8 cellular contexts compared by ENCODE assay signal in the genomic region with DNA sequence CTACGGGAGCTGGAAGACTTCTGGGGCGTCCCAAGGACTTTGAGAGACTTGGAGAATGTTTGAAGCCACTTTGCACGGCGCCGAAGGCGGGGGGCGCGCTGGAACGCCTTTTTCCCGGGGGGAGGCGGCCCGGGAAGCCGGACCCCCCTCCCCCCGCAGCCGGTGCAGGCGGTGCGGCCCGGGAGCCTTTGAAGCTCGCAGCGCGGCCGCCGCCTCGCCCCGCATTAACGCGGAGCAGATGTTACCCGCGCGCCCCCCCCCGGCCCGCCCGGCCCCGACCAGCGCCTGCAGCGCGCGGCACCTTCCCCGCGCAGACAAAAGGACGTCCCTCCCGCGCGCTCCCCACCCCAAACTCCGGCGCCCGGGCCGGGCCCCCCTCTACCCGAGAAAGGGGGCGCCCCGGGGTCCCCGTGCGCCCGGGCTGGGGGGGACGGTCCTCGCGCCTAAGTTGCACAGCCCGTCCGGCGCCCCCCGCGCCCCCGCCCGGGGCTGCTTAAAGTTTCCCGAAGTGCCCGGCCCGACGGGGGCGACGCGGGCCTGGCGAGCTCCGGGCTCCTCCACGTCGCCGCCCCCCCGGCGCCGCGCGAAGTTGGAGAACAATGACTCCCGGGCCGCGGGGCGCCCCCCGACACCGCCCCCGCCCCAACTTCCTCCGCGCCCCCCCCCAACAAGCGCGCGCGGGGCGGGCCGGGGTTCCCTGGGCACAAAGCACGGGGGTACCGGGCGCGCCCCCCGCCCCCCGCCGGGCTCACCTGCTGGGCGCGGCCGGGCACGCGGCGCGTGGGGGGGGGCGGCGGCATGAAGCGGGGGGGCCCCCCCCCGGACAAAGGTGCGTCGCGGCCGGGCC. TPM values are rescaled to one million over a fixed set of nuclear protein-coding genes. Genes with fewer than 3 reads are reported as not detected.
A peak's percentile ranks its signal among the peaks of the same experiment; 100 is the strongest.
DNase-seq lines count a peak whose midpoint lies in the region; ATAC-seq and TF ChIP-seq lines count a peak whose summit lies in the region.

No MANE protein-coding gene starts in this region.

- H2BK5ac ChIP-seq in neuronal stem cell (ENCODE audit: low read length) = peak overlapping the region; percentile 94

- peaks cover 22% of the 10 kb centered on the region for H3K4me1 Mint-ChIP-seq in activated T-cell treated with anti-CD3 and anti-CD28 coated beads, Interleukin-2, amount 50 U/mL, for 4 hours (ENCODE audit: low read depth)

- H2AFZ ChIP-seq in neuronal stem cell (ENCODE audit: low read length) = peak overlapping the region; percentile 23

- peak overlapping the region; percentile 97 for H3K18ac ChIP-seq in neuronal stem cell (ENCODE audit: low read length)

- DNase-seq in GM06990 (ENCODE audit: extremely low read depth, insufficient read length) (no peak), M059J (ENCODE audit: low read depth) (peak; percentile 33), fibroblast of mammary gland (ENCODE audit: low read depth) (peak; percentile 25), neuronal stem cell (ENCODE audit: low spot score) (peak; percentile 42), NCI-H526 treated with DMSO at 0.1 percent for 48 hours (lab: John Stamatoyannopoulos, UW) (no peak)
- DNase-seq in activated T-cell treated with anti-CD3 and anti-CD28 coated beads, Interleukin-2, amount 50 U/mL, for 4 hours = peak; percentile 42

- H3K4me3 ChIP-seq in GM06990 (replicated peaks; ENCODE audit: low read depth, low read length) (peak overlapping the region; percentile 70), fibroblast of mammary gland (ENCODE audit: control insufficient read depth, low read depth, low read length) (peak overlapping the region; percentile 67), neuronal stem cell (ENCODE audit: low read length in 2 of 2) (peak overlapping the region; percentile 92 to 95)

- WGBS in neuronal stem cell (ENCODE audit: extremely low coverage in 2 of 2, insufficient read length in 2 of 2, insufficient replicate concordance in 1 of 2), 2 donors = no CpG with 5 or more reads among the region's 118 CpGs

- peak overlapping the region; percentile 90 for H3K4me3 Mint-ChIP-seq in activated T-cell treated with anti-CD3 and anti-CD28 coated beads, Interleukin-2, amount 50 U/mL, for 4 hours

- H3K9me3 ChIP-seq in neuronal stem cell (replicated peaks in 1 of 2; ENCODE audit: control insufficient read depth in 2 of 2, insufficient read depth in 1 of 2, low read depth in 1 of 2, low read length in 2 of 2) = peaks cover 0 to 2% of the 10 kb centered on the region in 2 donors

- no peak overlapping the region for H4K8ac ChIP-seq in neuronal stem cell (ENCODE audit: low read depth, low read length)

- peak overlapping the region; percentile 68 for H3K4me2 ChIP-seq in neuronal stem cell (ENCODE audit: insufficient read depth, low read length, poor library complexity, severe bottlenecking)

- H3K36me3 ChIP-seq in GM06990 (ENCODE audit: control insufficient read depth, insufficient read depth, low read length) = peaks cover 7% of the 10 kb centered on the region
- peaks cover 29 to 35% of the 10 kb centered on the region in 2 donors for H3K36me3 ChIP-seq in neuronal stem cell (replicated peaks in 1 of 2; ENCODE audit: control insufficient read depth in 2 of 2, insufficient read depth in 2 of 2, low read length in 2 of 2)

- TF ChIP-seq CTCF in GM06990 (IDR thresholded peaks at IDR 0.05; ENCODE audit: insufficient read depth, low read length, poor library complexity, severe bottlenecking) (no peak), fibroblast of mammary gland (conservative IDR thresholded peaks at IDR 0.05; ENCODE audit: control insufficient read depth, insufficient read depth, low read depth, low read length) (no peak)

- H2BK120ac ChIP-seq in neuronal stem cell (ENCODE audit: low read depth, low read length) = peak overlapping the region; percentile 97

- H3K27me3 ChIP-seq in GM06990 (replicated peaks; ENCODE audit: control insufficient read depth, insufficient read depth, low read length) (no peaks in the 10 kb centered on the region), neuronal stem cell (ENCODE audit: control insufficient read depth in 3 of 3, insufficient read depth in 3 of 3, low read depth in 1 of 3, low read length in 3 of 3) (peaks cover 0 to 9% (median 0%) of the 10 kb centered on the region in 3 experiments)

- ATAC-seq in activated T-cell treated with anti-CD3 and anti-CD28 coated beads, Interleukin-2, amount 50 U/mL, for 4 hours = peak; percentile 5 to 9
- ATAC-seq in HG03342 (IDR thresholded peaks at IDR 0.05; ENCODE audit: unreplicated experiment) = no peak
- ATAC-seq in HG03135 (IDR thresholded peaks at IDR 0.05; ENCODE audit: unreplicated experiment) = no peak

- H3K4me1 ChIP-seq in neuronal stem cell (ENCODE audit: control insufficient read depth in 2 of 2, insufficient read depth in 1 of 2, low read depth in 1 of 2, low read length in 2 of 2) = peaks cover 4 to 9% of the 10 kb centered on the region in 2 donors

- H4K91ac ChIP-seq in neuronal stem cell (ENCODE audit: low read depth, low read length, poor library complexity) = no peak overlapping the region

- peak overlapping the region; percentile 92 for H2AK5ac ChIP-seq in neuronal stem cell (ENCODE audit: low read depth, low read length)

- no peaks in the 10 kb centered on the region for H3K9me3 Mint-ChIP-seq in activated T-cell treated with anti-CD3 and anti-CD28 coated beads, Interleukin-2, amount 50 U/mL, for 4 hours

- peaks cover 24% of the 10 kb centered on the region for H3K79me1 ChIP-seq in neuronal stem cell (ENCODE audit: low read depth, low read length)

- H3K27me3 Mint-ChIP-seq in activated T-cell treated with anti-CD3 and anti-CD28 coated beads, Interleukin-2, amount 50 U/mL, for 4 hours (ENCODE audit: low read depth) = no peaks in the 10 kb centered on the region

- H3K9ac ChIP-seq in neuronal stem cell (ENCODE audit: low read depth, low read length, poor library complexity) = peak overlapping the region; percentile 84

- peak overlapping the region; percentile 92 for H3K27ac ChIP-seq in neuronal stem cell (replicated peaks; ENCODE audit: low read length)

- no peak overlapping the region for H3K4ac ChIP-seq in neuronal stem cell (ENCODE audit: low read length)

- no peak overlapping the region for H2BK15ac ChIP-seq in neuronal stem cell (ENCODE audit: low read length)

- peak overlapping the region; percentile 31 for H3K23ac ChIP-seq in neuronal stem cell (ENCODE audit: low read depth, low read length, poor library complexity)

- H2BK12ac ChIP-seq in neuronal stem cell (ENCODE audit: low read length) = no peak overlapping the region

- peak overlapping the region; percentile 56 for H3K14ac ChIP-seq in neuronal stem cell (ENCODE audit: low read length)

- H3K36me3 Mint-ChIP-seq in activated T-cell treated with anti-CD3 and anti-CD28 coated beads, Interleukin-2, amount 50 U/mL, for 4 hours (ENCODE audit: insufficient read depth) = peaks cover 2% of the 10 kb centered on the region

RNA-seq across cellular contexts. Expression of a gene that starts 0.6 kb away (rescaled TPM):
- total RNA-seq in M059J (2014; rRNA removed; shearing (Covaris generic)) = 38.1 and 90.7 TPM in 2 replicates
- total RNA-seq in activated T-cell treated with anti-CD3 and anti-CD28 coated beads, Interleukin-2, amount 50 U/mL, for 4 hours = 100 to 1,000 TPM; 144 to 184 (median 153) TPM
- 333 TPM for polyA plus RNA-seq in neuronal stem cell (2013, experiment 1 of 2)
- polyA plus RNA-seq in neuronal stem cell (2013, experiment 2 of 2) = 334 TPM

RNA-seq across cellular contexts. Expression of a gene that starts 46.5 kb away (rescaled TPM):
- total RNA-seq in M059J (2014; rRNA removed; shearing (Covaris generic)) = 87.1 and 105 TPM in 2 replicates
- total RNA-seq in activated T-cell treated with anti-CD3 and anti-CD28 coated beads, Interleukin-2, amount 50 U/mL, for 4 hours = 100 to 1,000 TPM; 226 to 252 (median 250) TPM
- polyA plus RNA-seq in neuronal stem cell (2013, experiment 1 of 2) = 160 TPM
- 160 TPM for polyA plus RNA-seq in neuronal stem cell (2013, experiment 2 of 2)

RNA-seq across cellular contexts. Expression of a gene that starts 59.1 kb away (rescaled TPM):
- total RNA-seq in M059J (2014; rRNA removed; shearing (Covaris generic)) = 64.9 and 116 TPM in 2 replicates
- 100 to 1,000 TPM; 153 to 180 (median 163) TPM for total RNA-seq in activated T-cell treated with anti-CD3 and anti-CD28 coated beads, Interleukin-2, amount 50 U/mL, for 4 hours
- polyA plus RNA-seq in neuronal stem cell (2013, experiment 1 of 2) = 68.0 TPM
- polyA plus RNA-seq in neuronal stem cell (2013, experiment 2 of 2) = 64.2 TPM

Comparison
In these comparisons a context has a peak if more than half of its experiments do, and no peak if none do; other contexts are left out.
1. DNase-seq: peak in M059J (single experiment), activated T-cell treated with anti-CD3 and anti-CD28 coated beads, Interleukin-2, amount 50 U/mL, for 4 hours (single experiment), fibroblast of mammary gland (single experiment) and neuronal stem cell (single experiment); none in GM06990 (single experiment) and NCI-H526 treated with DMSO at 0.1 percent for 48 hours (single experiment).
2. ATAC-seq: peak in activated T-cell treated with anti-CD3 and anti-CD28 coated beads, Interleukin-2, amount 50 U/mL, for 4 hours (2 of 2); none in HG03342 (single experiment) and HG03135 (single experiment).
3. Peak in every context shown above with its lines, with median percentiles within 50 percentile points of each other: H3K4me3 ChIP-seq.